Comparison of ENCODE assay signal across 1 cellular context in the genomic region with DNA sequence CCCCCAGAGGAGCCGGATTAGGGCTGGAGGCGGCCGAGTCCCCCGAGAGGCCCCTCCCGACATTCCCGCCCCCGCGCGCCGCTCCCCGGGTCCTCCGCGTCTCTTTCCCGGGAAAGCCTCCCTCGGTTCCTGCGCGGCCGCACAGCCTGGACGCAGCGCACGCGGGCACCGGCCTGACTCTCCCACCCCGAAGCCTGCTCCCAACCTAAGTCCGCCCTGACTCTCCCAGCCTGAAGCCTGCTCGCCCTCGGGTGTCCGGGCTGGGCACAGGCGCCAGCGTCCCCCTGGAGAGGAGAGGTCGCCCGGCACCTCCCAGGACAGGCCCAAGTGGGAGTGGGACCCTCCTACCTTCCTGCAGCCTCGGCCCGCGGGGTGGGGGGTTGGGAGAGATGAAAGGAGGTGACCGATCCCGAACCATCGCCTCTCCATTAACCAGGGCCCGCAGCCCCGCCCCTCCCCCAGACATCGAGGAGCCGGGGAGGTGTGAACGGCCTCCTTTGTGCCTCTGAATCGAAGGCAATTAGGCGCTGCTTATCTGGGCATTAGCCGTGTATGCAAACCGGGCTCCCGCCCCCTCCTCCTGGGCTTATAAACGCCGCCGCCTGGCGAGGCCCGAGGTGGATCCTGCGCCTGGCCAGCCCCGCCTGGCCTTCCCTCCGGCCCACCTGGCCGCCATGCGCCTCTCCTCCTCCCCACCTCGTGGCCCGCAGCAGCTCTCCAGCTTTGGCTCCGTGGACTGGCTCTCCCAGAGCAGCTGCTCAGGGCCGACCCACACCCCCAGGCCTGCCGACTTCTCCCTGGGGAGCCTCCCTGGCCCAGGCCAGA.
TF ChIP-seq lines count a peak whose summit lies in the region.

A gene with protein sequence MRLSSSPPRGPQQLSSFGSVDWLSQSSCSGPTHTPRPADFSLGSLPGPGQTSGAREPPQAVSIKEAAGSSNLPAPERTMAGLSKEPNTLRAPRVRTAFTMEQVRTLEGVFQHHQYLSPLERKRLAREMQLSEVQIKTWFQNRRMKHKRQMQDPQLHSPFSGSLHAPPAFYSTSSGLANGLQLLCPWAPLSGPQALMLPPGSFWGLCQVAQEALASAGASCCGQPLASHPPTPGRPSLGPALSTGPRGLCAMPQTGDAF (plus strand): TSS at position 615 of the 825 bp plus-strand sequence. CDS start 60 bp downstream, at position 675.

TF ChIP-seq in WTC11, 78 proteins besides CTCF, POLR2A, EP300 and RAD21 (continued from another document and continues in another):
- TF ChIP-seq, protein P1, sequence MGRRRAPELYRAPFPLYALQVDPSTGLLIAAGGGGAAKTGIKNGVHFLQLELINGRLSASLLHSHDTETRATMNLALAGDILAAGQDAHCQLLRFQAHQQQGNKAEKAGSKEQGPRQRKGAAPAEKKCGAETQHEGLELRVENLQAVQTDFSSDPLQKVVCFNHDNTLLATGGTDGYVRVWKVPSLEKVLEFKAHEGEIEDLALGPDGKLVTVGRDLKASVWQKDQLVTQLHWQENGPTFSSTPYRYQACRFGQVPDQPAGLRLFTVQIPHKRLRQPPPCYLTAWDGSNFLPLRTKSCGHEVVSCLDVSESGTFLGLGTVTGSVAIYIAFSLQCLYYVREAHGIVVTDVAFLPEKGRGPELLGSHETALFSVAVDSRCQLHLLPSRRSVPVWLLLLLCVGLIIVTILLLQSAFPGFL (CRISPR knock-in tag; IDR thresholded peaks at IDR 0.05; ENCODE audit: borderline replicate concordance), result no peak
- TF ChIP-seq CREB1 (CRISPR knock-in tag; IDR thresholded peaks at IDR 0.05) (peak; percentile 81; the same call in 1 of the 2 replicates), TCF7 (CRISPR knock-in tag; IDR thresholded peaks at IDR 0.05; ENCODE audit: low read depth) (0 out of 2 replicates have a peak, but pooled peaks have one; percentile 50), ZNF138 (CRISPR knock-in tag; conservative IDR thresholded peaks at IDR 0.05) (peak; percentile 74; the same call in 1 of the 2 replicates), EMX1 (CRISPR knock-in tag; IDR thresholded peaks at IDR 0.05) (no peak), NFE2L1 (CRISPR knock-in tag; IDR thresholded peaks at IDR 0.05) (peak; percentile 56; the same call in 1 of the 2 replicates), NR1H2 (CRISPR knock-in tag; IDR thresholded peaks at IDR 0.05) (peak; percentile 46; the same call in 1 of the 2 replicates), ZNF263 (CRISPR knock-in tag; IDR thresholded peaks at IDR 0.05; ENCODE audit: low read depth) (peak; percentile 47), ZNF317 (CRISPR knock-in tag; IDR thresholded peaks at IDR 0.05; ENCODE audit: borderline replicate concordance, low read depth) (no peak), TEAD4 (CRISPR knock-in tag; IDR thresholded peaks at IDR 0.05) (peak; percentile 72; the same call in 1 of the 2 replicates), GRHL2 (CRISPR knock-in tag; IDR thresholded peaks at IDR 0.05; ENCODE audit: insufficient replicate concordance, severe bottlenecking) (no peak), ETV6 (CRISPR knock-in tag; IDR thresholded peaks at IDR 0.05) (peak; percentile 62; the same call in 1 of the 2 replicates), SMAD3 (CRISPR knock-in tag; IDR thresholded peaks at IDR 0.05; ENCODE audit: borderline replicate concordance) (0 out of 2 replicates have a peak, but pooled peaks have one; percentile 30)
- TF ChIP-seq, protein P2, sequence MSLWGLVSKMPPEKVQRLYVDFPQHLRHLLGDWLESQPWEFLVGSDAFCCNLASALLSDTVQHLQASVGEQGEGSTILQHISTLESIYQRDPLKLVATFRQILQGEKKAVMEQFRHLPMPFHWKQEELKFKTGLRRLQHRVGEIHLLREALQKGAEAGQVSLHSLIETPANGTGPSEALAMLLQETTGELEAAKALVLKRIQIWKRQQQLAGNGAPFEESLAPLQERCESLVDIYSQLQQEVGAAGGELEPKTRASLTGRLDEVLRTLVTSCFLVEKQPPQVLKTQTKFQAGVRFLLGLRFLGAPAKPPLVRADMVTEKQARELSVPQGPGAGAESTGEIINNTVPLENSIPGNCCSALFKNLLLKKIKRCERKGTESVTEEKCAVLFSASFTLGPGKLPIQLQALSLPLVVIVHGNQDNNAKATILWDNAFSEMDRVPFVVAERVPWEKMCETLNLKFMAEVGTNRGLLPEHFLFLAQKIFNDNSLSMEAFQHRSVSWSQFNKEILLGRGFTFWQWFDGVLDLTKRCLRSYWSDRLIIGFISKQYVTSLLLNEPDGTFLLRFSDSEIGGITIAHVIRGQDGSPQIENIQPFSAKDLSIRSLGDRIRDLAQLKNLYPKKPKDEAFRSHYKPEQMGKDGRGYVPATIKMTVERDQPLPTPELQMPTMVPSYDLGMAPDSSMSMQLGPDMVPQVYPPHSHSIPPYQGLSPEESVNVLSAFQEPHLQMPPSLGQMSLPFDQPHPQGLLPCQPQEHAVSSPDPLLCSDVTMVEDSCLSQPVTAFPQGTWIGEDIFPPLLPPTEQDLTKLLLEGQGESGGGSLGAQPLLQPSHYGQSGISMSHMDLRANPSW (CRISPR knock-in tag; conservative IDR thresholded peaks at IDR 0.05; ENCODE audit: low read depth), result no peak
- TF ChIP-seq, protein P3, sequence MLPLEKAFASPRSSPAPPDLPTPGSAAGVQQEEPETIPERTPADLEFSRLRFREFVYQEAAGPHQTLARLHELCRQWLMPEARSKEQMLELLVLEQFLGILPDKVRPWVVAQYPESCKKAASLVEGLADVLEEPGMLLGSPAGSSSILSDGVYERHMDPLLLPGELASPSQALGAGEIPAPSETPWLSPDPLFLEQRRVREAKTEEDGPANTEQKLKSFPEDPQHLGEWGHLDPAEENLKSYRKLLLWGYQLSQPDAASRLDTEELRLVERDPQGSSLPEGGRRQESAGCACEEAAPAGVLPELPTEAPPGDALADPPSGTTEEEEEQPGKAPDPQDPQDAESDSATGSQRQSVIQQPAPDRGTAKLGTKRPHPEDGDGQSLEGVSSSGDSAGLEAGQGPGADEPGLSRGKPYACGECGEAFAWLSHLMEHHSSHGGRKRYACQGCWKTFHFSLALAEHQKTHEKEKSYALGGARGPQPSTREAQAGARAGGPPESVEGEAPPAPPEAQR (CRISPR knock-in tag; IDR thresholded peaks at IDR 0.05), result no peak
- TF ChIP-seq, protein P4, sequence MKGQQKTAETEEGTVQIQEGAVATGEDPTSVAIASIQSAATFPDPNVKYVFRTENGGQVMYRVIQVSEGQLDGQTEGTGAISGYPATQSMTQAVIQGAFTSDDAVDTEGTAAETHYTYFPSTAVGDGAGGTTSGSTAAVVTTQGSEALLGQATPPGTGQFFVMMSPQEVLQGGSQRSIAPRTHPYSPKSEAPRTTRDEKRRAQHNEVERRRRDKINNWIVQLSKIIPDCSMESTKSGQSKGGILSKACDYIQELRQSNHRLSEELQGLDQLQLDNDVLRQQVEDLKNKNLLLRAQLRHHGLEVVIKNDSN (CRISPR knock-in tag; IDR thresholded peaks at IDR 0.05), result peak; percentile 65; the same call in 1 of the 2 replicates
- TF ChIP-seq, protein P5, sequence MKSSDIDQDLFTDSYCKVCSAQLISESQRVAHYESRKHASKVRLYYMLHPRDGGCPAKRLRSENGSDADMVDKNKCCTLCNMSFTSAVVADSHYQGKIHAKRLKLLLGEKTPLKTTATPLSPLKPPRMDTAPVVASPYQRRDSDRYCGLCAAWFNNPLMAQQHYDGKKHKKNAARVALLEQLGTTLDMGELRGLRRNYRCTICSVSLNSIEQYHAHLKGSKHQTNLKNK (CRISPR knock-in tag; IDR thresholded peaks at IDR 0.05), result peak; percentile 19; the same call in 1 of the 2 replicates
- TF ChIP-seq, protein P6, sequence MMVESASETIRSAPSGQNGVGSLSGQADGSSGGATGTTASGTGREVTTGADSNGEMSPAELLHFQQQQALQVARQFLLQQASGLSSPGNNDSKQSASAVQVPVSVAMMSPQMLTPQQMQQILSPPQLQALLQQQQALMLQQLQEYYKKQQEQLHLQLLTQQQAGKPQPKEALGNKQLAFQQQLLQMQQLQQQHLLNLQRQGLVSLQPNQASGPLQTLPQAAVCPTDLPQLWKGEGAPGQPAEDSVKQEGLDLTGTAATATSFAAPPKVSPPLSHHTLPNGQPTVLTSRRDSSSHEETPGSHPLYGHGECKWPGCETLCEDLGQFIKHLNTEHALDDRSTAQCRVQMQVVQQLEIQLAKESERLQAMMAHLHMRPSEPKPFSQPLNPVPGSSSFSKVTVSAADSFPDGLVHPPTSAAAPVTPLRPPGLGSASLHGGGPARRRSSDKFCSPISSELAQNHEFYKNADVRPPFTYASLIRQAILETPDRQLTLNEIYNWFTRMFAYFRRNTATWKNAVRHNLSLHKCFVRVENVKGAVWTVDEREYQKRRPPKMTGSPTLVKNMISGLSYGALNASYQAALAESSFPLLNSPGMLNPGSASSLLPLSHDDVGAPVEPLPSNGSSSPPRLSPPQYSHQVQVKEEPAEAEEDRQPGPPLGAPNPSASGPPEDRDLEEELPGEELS (CRISPR knock-in tag; IDR thresholded peaks at IDR 0.05), result peak; percentile 96
- TF ChIP-seq, protein P7, sequence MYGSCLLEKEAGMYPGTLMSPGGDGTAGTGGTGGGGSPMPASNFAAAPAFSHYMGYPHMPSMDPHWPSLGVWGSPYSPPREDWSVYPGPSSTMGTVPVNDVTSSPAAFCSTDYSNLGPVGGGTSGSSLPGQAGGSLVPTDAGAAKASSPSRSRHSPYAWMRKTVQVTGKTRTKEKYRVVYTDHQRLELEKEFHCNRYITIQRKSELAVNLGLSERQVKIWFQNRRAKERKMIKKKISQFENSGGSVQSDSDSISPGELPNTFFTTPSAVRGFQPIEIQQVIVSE (CRISPR knock-in tag; IDR thresholded peaks at IDR 0.05; ENCODE audit: borderline replicate concordance), result no peak
- TF ChIP-seq, protein P8, sequence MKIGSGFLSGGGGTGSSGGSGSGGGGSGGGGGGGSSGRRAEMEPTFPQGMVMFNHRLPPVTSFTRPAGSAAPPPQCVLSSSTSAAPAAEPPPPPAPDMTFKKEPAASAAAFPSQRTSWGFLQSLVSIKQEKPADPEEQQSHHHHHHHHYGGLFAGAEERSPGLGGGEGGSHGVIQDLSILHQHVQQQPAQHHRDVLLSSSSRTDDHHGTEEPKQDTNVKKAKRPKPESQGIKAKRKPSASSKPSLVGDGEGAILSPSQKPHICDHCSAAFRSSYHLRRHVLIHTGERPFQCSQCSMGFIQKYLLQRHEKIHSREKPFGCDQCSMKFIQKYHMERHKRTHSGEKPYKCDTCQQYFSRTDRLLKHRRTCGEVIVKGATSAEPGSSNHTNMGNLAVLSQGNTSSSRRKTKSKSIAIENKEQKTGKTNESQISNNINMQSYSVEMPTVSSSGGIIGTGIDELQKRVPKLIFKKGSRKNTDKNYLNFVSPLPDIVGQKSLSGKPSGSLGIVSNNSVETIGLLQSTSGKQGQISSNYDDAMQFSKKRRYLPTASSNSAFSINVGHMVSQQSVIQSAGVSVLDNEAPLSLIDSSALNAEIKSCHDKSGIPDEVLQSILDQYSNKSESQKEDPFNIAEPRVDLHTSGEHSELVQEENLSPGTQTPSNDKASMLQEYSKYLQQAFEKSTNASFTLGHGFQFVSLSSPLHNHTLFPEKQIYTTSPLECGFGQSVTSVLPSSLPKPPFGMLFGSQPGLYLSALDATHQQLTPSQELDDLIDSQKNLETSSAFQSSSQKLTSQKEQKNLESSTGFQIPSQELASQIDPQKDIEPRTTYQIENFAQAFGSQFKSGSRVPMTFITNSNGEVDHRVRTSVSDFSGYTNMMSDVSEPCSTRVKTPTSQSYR (CRISPR knock-in tag; IDR thresholded peaks at IDR 0.05), result peak; percentile 73
- TF ChIP-seq, protein P9, sequence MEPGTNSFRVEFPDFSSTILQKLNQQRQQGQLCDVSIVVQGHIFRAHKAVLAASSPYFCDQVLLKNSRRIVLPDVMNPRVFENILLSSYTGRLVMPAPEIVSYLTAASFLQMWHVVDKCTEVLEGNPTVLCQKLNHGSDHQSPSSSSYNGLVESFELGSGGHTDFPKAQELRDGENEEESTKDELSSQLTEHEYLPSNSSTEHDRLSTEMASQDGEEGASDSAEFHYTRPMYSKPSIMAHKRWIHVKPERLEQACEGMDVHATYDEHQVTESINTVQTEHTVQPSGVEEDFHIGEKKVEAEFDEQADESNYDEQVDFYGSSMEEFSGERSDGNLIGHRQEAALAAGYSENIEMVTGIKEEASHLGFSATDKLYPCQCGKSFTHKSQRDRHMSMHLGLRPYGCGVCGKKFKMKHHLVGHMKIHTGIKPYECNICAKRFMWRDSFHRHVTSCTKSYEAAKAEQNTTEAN (CRISPR knock-in tag; IDR thresholded peaks at IDR 0.05), result peak; percentile 96
- TF ChIP-seq, protein P10, sequence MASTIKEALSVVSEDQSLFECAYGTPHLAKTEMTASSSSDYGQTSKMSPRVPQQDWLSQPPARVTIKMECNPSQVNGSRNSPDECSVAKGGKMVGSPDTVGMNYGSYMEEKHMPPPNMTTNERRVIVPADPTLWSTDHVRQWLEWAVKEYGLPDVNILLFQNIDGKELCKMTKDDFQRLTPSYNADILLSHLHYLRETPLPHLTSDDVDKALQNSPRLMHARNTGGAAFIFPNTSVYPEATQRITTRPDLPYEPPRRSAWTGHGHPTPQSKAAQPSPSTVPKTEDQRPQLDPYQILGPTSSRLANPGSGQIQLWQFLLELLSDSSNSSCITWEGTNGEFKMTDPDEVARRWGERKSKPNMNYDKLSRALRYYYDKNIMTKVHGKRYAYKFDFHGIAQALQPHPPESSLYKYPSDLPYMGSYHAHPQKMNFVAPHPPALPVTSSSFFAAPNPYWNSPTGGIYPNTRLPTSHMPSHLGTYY (CRISPR knock-in tag; IDR thresholded peaks at IDR 0.05), result 0 out of 2 replicates have a peak, but pooled peaks have one; percentile 8
- TF ChIP-seq, protein P11, sequence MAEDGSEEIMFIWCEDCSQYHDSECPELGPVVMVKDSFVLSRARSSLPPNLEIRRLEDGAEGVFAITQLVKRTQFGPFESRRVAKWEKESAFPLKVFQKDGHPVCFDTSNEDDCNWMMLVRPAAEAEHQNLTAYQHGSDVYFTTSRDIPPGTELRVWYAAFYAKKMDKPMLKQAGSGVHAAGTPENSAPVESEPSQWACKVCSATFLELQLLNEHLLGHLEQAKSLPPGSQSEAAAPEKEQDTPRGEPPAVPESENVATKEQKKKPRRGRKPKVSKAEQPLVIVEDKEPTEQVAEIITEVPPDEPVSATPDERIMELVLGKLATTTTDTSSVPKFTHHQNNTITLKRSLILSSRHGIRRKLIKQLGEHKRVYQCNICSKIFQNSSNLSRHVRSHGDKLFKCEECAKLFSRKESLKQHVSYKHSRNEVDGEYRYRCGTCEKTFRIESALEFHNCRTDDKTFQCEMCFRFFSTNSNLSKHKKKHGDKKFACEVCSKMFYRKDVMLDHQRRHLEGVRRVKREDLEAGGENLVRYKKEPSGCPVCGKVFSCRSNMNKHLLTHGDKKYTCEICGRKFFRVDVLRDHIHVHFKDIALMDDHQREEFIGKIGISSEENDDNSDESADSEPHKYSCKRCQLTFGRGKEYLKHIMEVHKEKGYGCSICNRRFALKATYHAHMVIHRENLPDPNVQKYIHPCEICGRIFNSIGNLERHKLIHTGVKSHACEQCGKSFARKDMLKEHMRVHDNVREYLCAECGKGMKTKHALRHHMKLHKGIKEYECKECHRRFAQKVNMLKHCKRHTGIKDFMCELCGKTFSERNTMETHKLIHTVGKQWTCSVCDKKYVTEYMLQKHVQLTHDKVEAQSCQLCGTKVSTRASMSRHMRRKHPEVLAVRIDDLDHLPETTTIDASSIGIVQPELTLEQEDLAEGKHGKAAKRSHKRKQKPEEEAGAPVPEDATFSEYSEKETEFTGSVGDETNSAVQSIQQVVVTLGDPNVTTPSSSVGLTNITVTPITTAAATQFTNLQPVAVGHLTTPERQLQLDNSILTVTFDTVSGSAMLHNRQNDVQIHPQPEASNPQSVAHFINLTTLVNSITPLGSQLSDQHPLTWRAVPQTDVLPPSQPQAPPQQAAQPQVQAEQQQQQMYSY (CRISPR knock-in tag; IDR thresholded peaks at IDR 0.05), result peak; percentile 51
